In the genomic region with DNA sequence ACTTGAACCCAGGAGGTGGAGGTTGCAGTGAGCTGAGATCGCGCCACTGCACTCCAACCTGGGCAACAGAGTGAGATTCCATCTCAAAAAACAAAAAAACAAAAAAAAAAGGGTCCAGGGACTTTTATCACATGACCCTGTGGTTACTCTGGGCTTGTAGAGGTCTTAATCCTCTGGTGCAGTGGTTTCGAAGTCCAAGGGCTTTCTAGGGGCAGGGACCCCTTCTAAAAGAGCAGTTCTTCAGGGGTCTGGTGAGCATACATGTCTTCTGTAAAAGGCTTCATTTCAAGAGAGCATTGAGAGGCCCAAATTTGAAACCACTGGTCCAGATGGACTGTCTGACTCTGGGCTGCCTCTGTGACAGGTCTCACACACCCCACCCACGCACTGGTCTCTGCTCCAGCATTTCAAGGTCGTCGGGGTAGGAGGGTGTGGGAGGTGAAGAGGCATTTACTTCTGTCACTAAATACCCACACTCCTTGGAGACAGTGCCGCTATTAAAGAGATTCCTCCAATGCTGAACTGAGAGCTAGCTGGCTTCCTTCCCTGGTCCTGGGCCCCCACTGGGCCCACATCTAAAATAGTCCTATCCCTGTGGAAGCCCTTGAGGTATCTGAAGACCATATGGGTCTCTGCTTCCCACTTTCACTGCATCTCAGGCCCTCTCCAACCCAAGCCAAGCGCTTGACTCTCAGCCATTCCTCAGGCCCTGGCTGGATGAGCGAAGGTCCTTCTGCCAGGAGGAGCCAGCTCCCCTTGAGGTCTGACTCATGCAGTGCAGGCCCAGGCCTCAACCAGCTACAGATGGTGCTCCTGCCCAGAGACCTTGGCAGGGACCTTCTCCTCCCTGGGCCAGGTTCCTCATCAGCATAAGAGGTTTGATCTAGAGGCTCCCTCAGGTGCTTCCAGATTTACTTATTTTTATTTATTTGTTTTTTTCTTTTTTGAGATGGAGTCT, we compare ENCODE assay signal across 1 cellular context.
TF ChIP-seq lines count a peak whose summit lies in the region.

No MANE protein-coding gene starts in this region.

TF ChIP-seq in H1, 55 proteins besides CTCF, POLR2A, EP300 and RAD21 (continued from another document):
- no peak for TF ChIP-seq GABPA (IDR thresholded peaks at IDR 0.05; ENCODE audit: borderline replicate concordance, insufficient read depth, low read length)
- TF ChIP-seq SIX5 (IDR thresholded peaks at IDR 0.05; ENCODE audit: low read depth, low read length): no peak
- no peak for TF ChIP-seq SP4 (IDR thresholded peaks at IDR 0.05; ENCODE audit: low read length)
- no peak for TF ChIP-seq BRCA1 (IDR thresholded peaks at IDR 0.05; ENCODE audit: low read depth, low read length)
- no peak for TF ChIP-seq CEBPB (IDR thresholded peaks at IDR 0.05; ENCODE audit: low read depth, low read length)
- no peak for TF ChIP-seq NRF1 (IDR thresholded peaks at IDR 0.05; ENCODE audit: low read depth, low read length)
- no peak for TF ChIP-seq EGR1 (IDR thresholded peaks at IDR 0.05; ENCODE audit: borderline replicate concordance, low read depth, low read length)
- no peak for TF ChIP-seq SP2 (IDR thresholded peaks at IDR 0.05; ENCODE audit: low read length)
- no peak for TF ChIP-seq POLR2AphosphoS5 (IDR thresholded peaks at IDR 0.05; ENCODE audit: low read depth, low read length)
- no peak for TF ChIP-seq TBP (IDR thresholded peaks at IDR 0.05; ENCODE audit: low read depth, low read length)
- TF ChIP-seq FOSL1 (IDR thresholded peaks at IDR 0.05; ENCODE audit: insufficient read depth, low read depth, low read length): no peak
- TF ChIP-seq PHF8 (conservative IDR thresholded peaks at IDR 0.05; ENCODE audit: low read depth, low read length): no peak
- no peak for TF ChIP-seq ZNF274 (IDR thresholded peaks at IDR 0.05; ENCODE audit: borderline replicate concordance, extremely low read depth, low read length)
